ENCODE assay signal across 9 cellular contexts in the genomic region with DNA sequence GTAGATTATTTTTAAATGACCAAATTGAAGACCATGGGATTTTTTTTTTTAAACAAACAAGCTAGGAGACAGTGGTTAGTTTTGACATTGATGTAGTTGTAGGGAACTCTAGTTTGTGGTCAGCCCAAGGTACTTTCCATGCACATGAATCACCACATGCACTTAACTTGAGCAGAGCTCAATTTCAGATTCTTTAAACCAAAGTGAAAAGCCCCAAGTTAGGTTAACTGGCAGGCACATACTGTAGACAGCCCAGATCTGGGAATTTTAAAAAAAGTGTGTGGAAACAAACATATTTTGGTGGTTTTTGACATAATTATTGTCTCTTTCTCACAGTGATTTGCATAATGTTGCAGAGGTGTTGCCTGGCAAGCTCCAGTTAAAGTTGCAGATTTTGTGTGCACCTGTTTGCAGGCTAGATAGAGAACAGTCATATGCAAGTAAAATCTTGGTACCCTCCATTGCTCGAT.
DNase-seq lines count a peak whose midpoint lies in the region; ATAC-seq and TF ChIP-seq lines count a peak whose summit lies in the region.
"Had no signal": no experiment of that assay in that cellular context is flagged by ENCODE, and none has a peak within 500 bp of the region (broad histone marks: within the 10 kb centered on the region; RNA-seq: fewer than 3 reads in every experiment).

No MANE protein-coding gene starts in this region.

- H3K27ac ChIP-seq in transverse colon, result no peak overlapping the region

- peaks cover 0 to 3% (median 0%) of the 10 kb centered on the region in 4 donors for H3K4me1 ChIP-seq in transverse colon

- H3K36me3 ChIP-seq in transverse colon, result peaks cover 0 to 2% (median 0%) of the 10 kb centered on the region in 4 donors

- WGBS in transverse colon (ENCODE audit: low coverage in 1 of 2), 2 donors, result 67 to 84% methylated on average over 1 of the region's 1 CpG

- DNase-seq in NOMO-1 (lab: John Stamatoyannopoulos, UW; ENCODE audit: unreplicated experiment in 2 of 2) (peak; percentile 34 to 78), fibroblast of villous mesenchyme (ENCODE audit: low read depth) (peak; percentile 43), transverse colon (no peak), NCI-H526 (lab: John Stamatoyannopoulos, UW) (no peak), HUDEP-2 (lab: John Stamatoyannopoulos, UW; ENCODE audit: unreplicated experiment in 76 of 76) (no peak), NCI-H2227 (lab: John Stamatoyannopoulos, UW; ENCODE audit: unreplicated experiment) (no peak)
- DNase-seq: T-cell had no signal

- peaks cover 8 to 12% of the 10 kb centered on the region in 2 donors for H3K9me3 ChIP-seq in transverse colon

- intact Hi-C loops in transverse colon (cut with DNase I; ENCODE audit: low total_unique reads), result no loop called here

- no peaks in the 10 kb centered on the region for H3K27me3 ChIP-seq in transverse colon

- peak; percentile 92 for ATAC-seq in GM18861 (IDR thresholded peaks at IDR 0.05; ENCODE audit: unreplicated experiment)
- peak; percentile 95 for ATAC-seq in HG02571 (IDR thresholded peaks at IDR 0.05; ENCODE audit: unreplicated experiment)

- TF ChIP-seq CTCF in fibroblast of villous mesenchyme (IDR thresholded peaks at IDR 0.05; ENCODE audit: insufficient read depth, low read depth, low read length), result no peak
- no peak for TF ChIP-seq CTCF in transverse colon (IDR thresholded peaks at IDR 0.05)

- H3K4me3 ChIP-seq in fibroblast of villous mesenchyme (ENCODE audit: low read depth, low read length) (no peak overlapping the region), transverse colon (no peak overlapping the region)

- in situ Hi-C loops in transverse colon (cut with MboI; ENCODE audit: low pct_ligation_motif_present in 1 of 4, low pct_unique_long_range_greater_than_20kb in 1 of 4, low sequenced_read_pairs in 3 of 4), result no loop called here

- TF ChIP-seq POLR2A in transverse colon (IDR thresholded peaks at IDR 0.05), result no peak

- TF ChIP-seq EP300 in transverse colon (IDR thresholded peaks at IDR 0.05; ENCODE audit: low read depth), result no peak

Comparison
In these comparisons a context has a peak if more than half of its experiments do, and no peak if none do; other contexts are left out.
1. DNase-seq: peak in NOMO-1 (2 of 2) and fibroblast of villous mesenchyme (single experiment); none in transverse colon (single experiment), NCI-H526 (0 of 2), HUDEP-2 (0 of 76) and NCI-H2227 (single experiment).